Comparison of ENCODE assay signal across 9 cellular contexts in genomic region chr2:66495788-66496640, GRCh38.
DNase-seq lines count a peak whose midpoint lies in the region; ATAC-seq, FAIRE-seq and TF ChIP-seq lines count a peak whose summit lies in the region.
"Had no signal": no experiment of that assay in that cellular context is flagged by ENCODE, and none has a peak within 500 bp of the region (broad histone marks: within the 10 kb centered on the region; RNA-seq: fewer than 3 reads in every experiment).

No MANE protein-coding gene starts in this region.

- BruUV-seq in HepG2 (replicated peaks; lab: Mats Ljungman, UMichigan) (no TSS peak), OCI-LY7 (replicated peaks; lab: Mats Ljungman, UMichigan) (no TSS peak)

- H3K4me2 ChIP-seq in HepG2 (ENCODE audit: low read depth, low read length) (no peak overlapping the region), OCI-LY7 (ENCODE audit: low read length) (no peak overlapping the region)

- in situ Hi-C loops in HepG2 (cut with HindIII; ENCODE audit: extremely low pct_ligation_motif_present, low pct_unique_long_range_greater_than_20kb), result no loop called here

- H3K9me2 ChIP-seq in OCI-LY7 (ENCODE audit: insufficient read depth, low read length), result no peaks in the 10 kb centered on the region

- TF ChIP-seq CTCF in cardiac fibroblast (IDR thresholded peaks at IDR 0.05; ENCODE audit: low read depth, low read length) (peak; percentile 60), HepG2 (CRISPR knock-in tag; IDR thresholded peaks at IDR 0.05) (no peak), OCI-LY7 (conservative IDR thresholded peaks at IDR 0.05; ENCODE audit: low read length) (no peak)

- intact Hi-C loops in HepG2 (cut with micrococcal nuclease; ENCODE audit: unreplicated experiment) (no loop called here), OCI-LY7 (cut with micrococcal nuclease; ENCODE audit: unreplicated experiment) (no loop called here)

- H3K36me3 ChIP-seq in HepG2 (replicated peaks in 1 of 2; ENCODE audit: control insufficient read depth in 1 of 2, insufficient read depth in 2 of 2, low read length in 2 of 2) (no peaks in the 10 kb centered on the region), OCI-LY7 (ENCODE audit: insufficient read depth, low read length) (no peaks in the 10 kb centered on the region)

- no peak overlapping the region for H3K9ac ChIP-seq in HepG2 (ENCODE audit: insufficient read depth, low read depth, low read length)

- WGBS in HepG2 (ENCODE audit: low lambda C conversion rate), result 57% methylated on average over 13 of the region's 13 CpGs

- H2AFZ ChIP-seq in HepG2 (ENCODE audit: low read length) (no peak overlapping the region), OCI-LY7 (ENCODE audit: low read length) (no peak overlapping the region)

- TF ChIP-seq POLR2A in HepG2 (IDR thresholded peaks at IDR 0.05; ENCODE audit: insufficient read depth in 1 of 2, low read depth in 2 of 2, low read length in 2 of 2), result no peak

- ATAC-seq in HepG2, result peak; percentile 77
- no peak for ATAC-seq in HG02884 (IDR thresholded peaks at IDR 0.05; ENCODE audit: unreplicated experiment)

- peak; percentile 5 for DNase-seq in NCI-H1105 treated with DMSO at 0.1 percent for 48 hours (lab: John Stamatoyannopoulos, UW)
- DNase-seq in NCI-H1105 (lab: John Stamatoyannopoulos, UW), result no peak
- peak; percentile 85 to 94 for DNase-seq in cardiac fibroblast (ENCODE audit: low read depth in 2 of 2)
- DNase-seq in HepG2 (ENCODE audit: low spot score), result peak; percentile 46
- peak; percentile 82 for DNase-seq in ureter (ENCODE audit: low spot score)
- DNase-seq in OCI-LY7 (ENCODE audit: low spot score), result no peak
- no peak for DNase-seq in NCI-H524 treated with DMSO at 0.1 percent for 48 hours (lab: John Stamatoyannopoulos, UW)
- DNase-seq: 8988T had no signal

- H3K4me1 ChIP-seq in HepG2 (ENCODE audit: insufficient read depth, low read length), result peaks cover 23% of the 10 kb centered on the region
- H3K4me1 ChIP-seq in OCI-LY7 (ENCODE audit: insufficient read depth, low read length, poor library complexity, severe bottlenecking), result no peaks in the 10 kb centered on the region

- H3K4me3 ChIP-seq in cardiac fibroblast (replicated peaks in 1 of 2; ENCODE audit: low read depth in 2 of 2, low read length in 2 of 2) (no peak overlapping the region), HepG2 (replicated peaks in 1 of 3; ENCODE audit: insufficient read depth in 1 of 3, low read depth in 2 of 3, low read length in 3 of 3) (no peak overlapping the region), OCI-LY7 (ENCODE audit: low read depth, low read length, poor library complexity, severe bottlenecking) (no peak overlapping the region)

- TF ChIP-seq RAD21 in HepG2 (CRISPR knock-in tag; IDR thresholded peaks at IDR 0.05), result no peak

- H4K20me1 ChIP-seq in HepG2 (ENCODE audit: insufficient read depth, low read length) (no peaks in the 10 kb centered on the region), OCI-LY7 (ENCODE audit: insufficient read depth, low read length) (no peaks in the 10 kb centered on the region)

- H3K9me3 ChIP-seq in HepG2 (ENCODE audit: low read length) (no peaks in the 10 kb centered on the region), OCI-LY7 (ENCODE audit: low read length) (no peaks in the 10 kb centered on the region)

- H3K27ac ChIP-seq in HepG2 (ENCODE audit: extremely low read length, insufficient read depth, low read length), result no peak overlapping the region
- H3K27ac ChIP-seq in OCI-LY7 (ENCODE audit: low read depth, low read length, poor library complexity, severe bottlenecking), result no peak overlapping the region

- H3K79me2 ChIP-seq in HepG2 (ENCODE audit: insufficient read depth, low read length), result no peaks in the 10 kb centered on the region
- no peaks in the 10 kb centered on the region for H3K79me2 ChIP-seq in OCI-LY7 (ENCODE audit: insufficient read depth, low read depth, low read length)

- H3K27me3 ChIP-seq in HepG2 (ENCODE audit: control insufficient read depth in 1 of 2, insufficient read depth in 2 of 2, low read length in 2 of 2), result no peaks in the 10 kb centered on the region

- no peak for FAIRE-seq in HepG2 (lab: Jason Lieb, UNC)

- POLR2A ChIA-PET in HepG2 (lab: Yijun Ruan, JAX) (no interaction called here), OCI-LY7 (lab: Charles Lee) (interaction anchor here (0.5 kb wide), 1 partner anchor 791 kb away, joined by 3 read pairs; no protein-coding TSS in a partner anchor)

- TF ChIP-seq EP300 in HepG2 (IDR thresholded peaks at IDR 0.05; ENCODE audit: low read depth in 2 of 2, low read length in 2 of 2), result no peak
- no peak for TF ChIP-seq EP300 in HepG2 (CRISPR knock-in tag; IDR thresholded peaks at IDR 0.05; ENCODE audit: borderline replicate concordance)

- CTCF ChIA-PET in HepG2 (lab: Yijun Ruan, JAX; ENCODE audit: low intra/inter-chr PET ratio, low total read pairs), result no interaction called here
- CTCF ChIA-PET in OCI-LY7 (lab: Charles Lee; ENCODE audit: unreplicated experiment), result interaction anchor here (0.6 kb wide), 1 partner anchor 839 kb away, joined by 3 read pairs; no protein-coding TSS in a partner anchor

TF ChIP-seq in HepG2, 621 proteins besides CTCF, POLR2A, EP300 and RAD21:
- TF ChIP-seq FOSL2 (CRISPR knock-in tag; IDR thresholded peaks at IDR 0.05), result 0 out of 2 replicates have a peak, but pooled peaks have one; percentile 19
- no peak for TF ChIP-seq NCOA1 (CRISPR knock-in tag; IDR thresholded peaks at IDR 0.05)
- TF ChIP-seq CREB1 (IDR thresholded peaks at IDR 0.05), result peak; percentile 97
- TF ChIP-seq CREB1 (CRISPR knock-in tag; IDR thresholded peaks at IDR 0.05), result no peak
- peak; percentile 93 for TF ChIP-seq ATF7 (IDR thresholded peaks at IDR 0.05)
- no peak for TF ChIP-seq ATF7 (CRISPR knock-in tag; IDR thresholded peaks at IDR 0.05)

Comparison
In these comparisons a context has a peak if more than half of its experiments do, and no peak if none do; other contexts are left out.
1. DNase-seq: peak in NCI-H1105 treated with DMSO at 0.1 percent for 48 hours (single experiment), cardiac fibroblast (2 of 2), HepG2 (single experiment) and ureter (single experiment); none in NCI-H1105 (single experiment), OCI-LY7 (single experiment) and NCI-H524 treated with DMSO at 0.1 percent for 48 hours (single experiment).